In genomic region chr2:69781321-69782248, GRCh38 we compare ENCODE assay signal across 7 cellular contexts. TPM values are rescaled to one million over a fixed set of nuclear protein-coding genes. Genes with fewer than 3 reads are reported as not detected.
DNase-seq lines count a peak whose midpoint lies in the region; ATAC-seq and TF ChIP-seq lines count a peak whose summit lies in the region.

No MANE protein-coding gene starts in this region.

- DNase-seq in NB4 (ENCODE audit: low read depth) (peak; percentile 62), choroid plexus epithelial cell (ENCODE audit: low read depth) (peak; percentile 23), gastrocnemius medialis (no peak), osteoblast (ENCODE audit: insufficient read length, low spot score, missing footprints) (no peak), NCI-H1436 (lab: John Stamatoyannopoulos, UW) (no peak)
- no peak for DNase-seq in stimulated activated CD4-positive, alpha-beta T cell treated with anti-CD3 and anti-CD28 coated beads, Interleukin-4, amount 100 ng/mL, for 1 hour

- H4K20me1 ChIP-seq in osteoblast (ENCODE audit: insufficient read depth, low read length), result no peaks in the 10 kb centered on the region

- in situ Hi-C loops in gastrocnemius medialis (cut with MboI; ENCODE audit: low sequenced_read_pairs in 4 of 4), result no loop called here

- no peak overlapping the region for H3K4me3 ChIP-seq in NB4 (ENCODE audit: low read depth, low read length)
- no peak overlapping the region for H3K4me3 ChIP-seq in choroid plexus epithelial cell (ENCODE audit: low read depth, low read length)
- no peak overlapping the region for H3K4me3 ChIP-seq in gastrocnemius medialis
- H3K4me3 ChIP-seq in osteoblast (ENCODE audit: insufficient read depth, low read length), result no peak overlapping the region

- H3K27me3 ChIP-seq in gastrocnemius medialis, result no peaks in the 10 kb centered on the region
- no peaks in the 10 kb centered on the region for H3K27me3 ChIP-seq in osteoblast (ENCODE audit: insufficient read depth, low read length)

- no peak overlapping the region for H2AFZ ChIP-seq in osteoblast (ENCODE audit: low read length)

- TF ChIP-seq CTCF in NB4 (IDR thresholded peaks at IDR 0.05; ENCODE audit: low read depth, low read length), result no peak
- TF ChIP-seq CTCF in choroid plexus epithelial cell (conservative IDR thresholded peaks at IDR 0.05; ENCODE audit: low read depth, low read length), result no peak
- TF ChIP-seq CTCF in gastrocnemius medialis (IDR thresholded peaks at IDR 0.05 in 4 of 5, conservative IDR thresholded peaks at IDR 0.05 in 1 of 5), result no peak
- no peak for TF ChIP-seq CTCF in osteoblast (IDR thresholded peaks at IDR 0.05; ENCODE audit: extremely low read depth, low read depth, low read length)

- TF ChIP-seq POLR2A in NB4 (IDR thresholded peaks at IDR 0.05; ENCODE audit: extremely low read depth, insufficient read length) (no peak), gastrocnemius medialis (IDR thresholded peaks at IDR 0.05) (no peak)

- H3K27ac ChIP-seq in gastrocnemius medialis (peak overlapping the region; percentile 53 to 67 (median 59)), osteoblast (ENCODE audit: low read depth, low read length) (no peak overlapping the region)

- intact Hi-C loops in gastrocnemius medialis (cut with DNase I; ENCODE audit: low total_unique reads), result no loop called here

- H3K9me3 ChIP-seq in gastrocnemius medialis (no peaks in the 10 kb centered on the region), osteoblast (ENCODE audit: low read depth, low read length) (no peaks in the 10 kb centered on the region)

- peak; percentile 60 for ATAC-seq in GM21737 (IDR thresholded peaks at IDR 0.05; ENCODE audit: unreplicated experiment)
- ATAC-seq in gastrocnemius medialis, result peak; percentile 34 to 57

- H3K79me2 ChIP-seq in osteoblast (ENCODE audit: insufficient read depth, low read length), result peaks cover 5% of the 10 kb centered on the region

- H3K4me2 ChIP-seq in osteoblast (ENCODE audit: insufficient read depth, low read length), result no peak overlapping the region

- peaks cover 32 to 37% of the 10 kb centered on the region in 2 donors for H3K4me1 ChIP-seq in gastrocnemius medialis
- H3K4me1 ChIP-seq in osteoblast (ENCODE audit: insufficient read depth, low read length), result no peaks in the 10 kb centered on the region

- peaks cover 0 to 7% of the 10 kb centered on the region in 2 donors for H3K36me3 ChIP-seq in gastrocnemius medialis
- H3K36me3 ChIP-seq in osteoblast (ENCODE audit: insufficient read depth, low read length), result no peaks in the 10 kb centered on the region

RNA-seq across cellular contexts. Expression of gene ANXA4, which starts 39.7 kb away (rescaled TPM):
- total RNA-seq in gastrocnemius medialis (10 to 100 TPM; 10.7 to 17.0 (median 15.8) TPM), osteoblast (38.4 and 43.9 TPM in 2 replicates)

RNA-seq across cellular contexts. Expression of gene GMCL1, which starts 47.9 kb away (rescaled TPM):
- total RNA-seq in gastrocnemius medialis (1 to 10 TPM; 2.0 to 3.3 (median 3.3) TPM), osteoblast (8.7 and 11.2 TPM in 2 replicates)

Comparison
In these comparisons a context has a peak if more than half of its experiments do, and no peak if none do; other contexts are left out.
1. DNase-seq: peak in NB4 (single experiment) and choroid plexus epithelial cell (single experiment); none in gastrocnemius medialis (0 of 2), osteoblast (single experiment), NCI-H1436 (single experiment) and stimulated activated CD4-positive, alpha-beta T cell treated with anti-CD3 and anti-CD28 coated beads, Interleukin-4, amount 100 ng/mL, for 1 hour (single experiment).